In the genomic region with DNA sequence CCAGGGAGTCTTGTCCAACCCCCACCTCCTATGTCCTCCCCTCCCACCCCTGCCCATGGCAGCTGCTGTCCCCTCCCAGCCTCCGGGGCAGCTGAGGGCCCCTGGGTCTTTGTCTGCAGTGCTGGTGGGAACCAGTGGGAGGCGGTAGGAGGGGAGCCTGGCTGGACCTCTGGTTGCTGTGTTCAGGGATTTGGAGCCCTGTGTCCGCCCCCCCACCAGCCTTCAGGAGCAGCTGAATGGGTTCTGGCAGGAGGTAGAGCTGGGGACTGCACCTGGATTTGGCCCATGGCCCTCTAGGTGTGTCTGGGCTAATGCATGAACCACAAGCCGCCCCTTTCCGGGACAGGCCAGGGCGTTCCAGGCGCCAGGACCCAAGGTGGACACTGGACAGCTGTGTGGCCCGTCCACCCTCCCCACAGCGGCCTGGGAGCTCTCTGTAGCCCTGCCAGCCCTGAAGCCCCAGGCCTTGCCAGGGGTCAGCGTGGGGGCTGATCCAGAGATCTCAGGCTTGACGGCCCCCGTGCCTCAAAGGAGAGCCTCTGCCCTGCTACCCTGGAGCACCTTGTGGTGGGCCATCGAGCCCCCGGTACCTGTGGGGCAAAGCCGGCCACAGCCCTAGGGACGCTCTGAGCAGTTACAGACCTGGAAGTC, we compare ENCODE assay signal across 11 cellular contexts. TPM values are rescaled to one million over a fixed set of nuclear protein-coding genes. Genes with fewer than 3 reads are reported as not detected.
DNase-seq lines count a peak whose midpoint lies in the region; ATAC-seq and TF ChIP-seq lines count a peak whose summit lies in the region.
"Had no signal": no experiment of that assay in that cellular context is flagged by ENCODE, and none has a peak within 500 bp of the region (broad histone marks: within the 10 kb centered on the region; RNA-seq: fewer than 3 reads in every experiment).

No MANE protein-coding gene starts in this region.

- H3K27me3 Mint-ChIP-seq in nephron progenitor cell (ENCODE audit: low read depth, poor library complexity) = no peaks in the 10 kb centered on the region

- peaks cover 21% of the 10 kb centered on the region for H3K4me1 Mint-ChIP-seq in nephron progenitor cell
- H3K4me1 Mint-ChIP-seq: CD4-positive, CD25-positive, alpha-beta regulatory T cell had no signal

- no peak overlapping the region for H3K27ac ChIP-seq in dorsolateral prefrontal cortex

- CTCF ChIA-PET in AG04449 (lab: Yijun Ruan, JAX) = no interaction called here

- H3K36me3 Mint-ChIP-seq in nephron progenitor cell (ENCODE audit: low read depth) = peaks cover 4% of the 10 kb centered on the region
- H3K36me3 Mint-ChIP-seq: CD4-positive, CD25-positive, alpha-beta regulatory T cell had no signal

- no peak for ATAC-seq in HG03025 (IDR thresholded peaks at IDR 0.05; ENCODE audit: low FRiP score, unreplicated experiment)
- no peak for ATAC-seq in HG02970 (IDR thresholded peaks at IDR 0.05; ENCODE audit: low FRiP score, unreplicated experiment)

- H3K9me3 Mint-ChIP-seq in nephron progenitor cell = no peaks in the 10 kb centered on the region
- H3K9me3 Mint-ChIP-seq: CD4-positive, CD25-positive, alpha-beta regulatory T cell; T-helper 1 cell treated with Interleukin-12 subunit alpha and Interleukin-12 subunit beta and Interleukin-4 antibody, amounts not matched to agents 30 μg/mL and 1 μg/mL, for 36 hours had no signal

- no peak for DNase-seq in AG04449 (ENCODE audit: low read depth, low spot score)
- no peak for DNase-seq in HFF-Myc (ENCODE audit: extremely low read depth, low read depth)
- DNase-seq in dorsolateral prefrontal cortex = peak in 7 of 10 donors; percentile 2 to 38 (median 18)
- peak; percentile 7 for DNase-seq in nephron progenitor cell
- no peak for DNase-seq in DMS79 (lab: John Stamatoyannopoulos, UW)
- no peak for DNase-seq in epidermal melanocyte (ENCODE audit: insufficient read length, low spot score)
- DNase-seq: CD4-positive, CD25-positive, alpha-beta regulatory T cell; NCI-H187 had no signal

- H3K27ac Mint-ChIP-seq in nephron progenitor cell = no peak overlapping the region
- H3K27ac Mint-ChIP-seq: CD4-positive, CD25-positive, alpha-beta regulatory T cell; T-helper 1 cell treated with Interleukin-12 subunit alpha and Interleukin-12 subunit beta and Interleukin-4 antibody, amounts not matched to agents 30 μg/mL and 1 μg/mL, for 36 hours had no signal

- no peak overlapping the region for H3K4me3 ChIP-seq in AG04449 (ENCODE audit: low read depth, low read length)
- H3K4me3 ChIP-seq in HFF-Myc (replicated peaks; ENCODE audit: low read depth, low read length) = no peak overlapping the region
- no peak overlapping the region for H3K4me3 ChIP-seq in dorsolateral prefrontal cortex

- no peak overlapping the region for H3K4me3 Mint-ChIP-seq in nephron progenitor cell
- H3K4me3 Mint-ChIP-seq: CD4-positive, CD25-positive, alpha-beta regulatory T cell; T-helper 1 cell treated with Interleukin-12 subunit alpha and Interleukin-12 subunit beta and Interleukin-4 antibody, amounts not matched to agents 30 μg/mL and 1 μg/mL, for 36 hours had no signal

- H3K27me3 ChIP-seq in dorsolateral prefrontal cortex = no peaks in the 10 kb centered on the region

- POLR2A ChIA-PET in AG04449 (lab: Yijun Ruan, JAX) = no interaction called here

- TF ChIP-seq CTCF in AG04449 (IDR thresholded peaks at IDR 0.05; ENCODE audit: insufficient read depth, low read length, missing control alignments) (peak; percentile 11), HFF-Myc (IDR thresholded peaks at IDR 0.05; ENCODE audit: low read depth, low read length, missing control alignments) (peak; percentile 15), dorsolateral prefrontal cortex (IDR thresholded peaks at IDR 0.05 in 54 of 56, conservative IDR thresholded peaks at IDR 0.05 in 2 of 56; ENCODE audit: low read depth in 1 of 56, partially characterized antibody in 56 of 56) (no peak), nephron progenitor cell (IDR thresholded peaks at IDR 0.05) (no peak)

- intact Hi-C loops in dorsolateral prefrontal cortex (cut with DNase I) = no loop called here

RNA-seq across cellular contexts. Expression of a gene that starts 25.4 kb away (rescaled TPM):
- 100 to 1,000 TPM in 94 of 120 experiments, 10 to 100 TPM in 26; 67.1 to 206 (median 116) TPM for total RNA-seq in dorsolateral prefrontal cortex

Comparison
In these comparisons a context has a peak if more than half of its experiments do, and no peak if none do; other contexts are left out.
1. DNase-seq: peak in dorsolateral prefrontal cortex (7 of 10) and nephron progenitor cell (single experiment); none in AG04449 (single experiment), HFF-Myc (single experiment), DMS79 (single experiment) and epidermal melanocyte (single experiment).
2. CTCF ChIP-seq: peak in AG04449 (single experiment) and HFF-Myc (single experiment); none in dorsolateral prefrontal cortex (0 of 56) and nephron progenitor cell (single experiment).